In genomic region chr2:24104906-24105305, GRCh38 we compare ENCODE assay signal across 15 cellular contexts. TPM values are rescaled to one million over a fixed set of nuclear protein-coding genes. Genes with fewer than 3 reads are reported as not detected.
DNase-seq lines count a peak whose midpoint lies in the region; ATAC-seq, FAIRE-seq and TF ChIP-seq lines count a peak whose summit lies in the region.
"Had no signal": no experiment of that assay in that cellular context is flagged by ENCODE, and none has a peak within 500 bp of the region (broad histone marks: within the 10 kb centered on the region; RNA-seq: fewer than 3 reads in every experiment).

No MANE protein-coding gene starts in this region.

- H3K4me2 ChIP-seq in K562 (ENCODE audit: insufficient read depth, low read length), result no peak overlapping the region
- H3K4me2 ChIP-seq: PC-9 had no signal

- in situ Hi-C loops in K562 (cut with MboI) (no loop called here), gastrocnemius medialis (cut with MboI; ENCODE audit: low sequenced_read_pairs in 4 of 4) (no loop called here)

- no peak for TF ChIP-seq POLR2A in K562 (conservative IDR thresholded peaks at IDR 0.05)
- TF ChIP-seq POLR2A in gastrocnemius medialis (IDR thresholded peaks at IDR 0.05), result no peak

- H4K20me1 ChIP-seq in K562 (replicated peaks; ENCODE audit: control insufficient read depth, insufficient read depth, low read length), result no peaks in the 10 kb centered on the region

- H3K36me3 Mint-ChIP-seq in stimulated activated naive B cell treated with anti-CD40 and anti-IgM and Interleukin-4, amounts not matched to agents 10 μg/mL and 1 μg/mL and 100 μg/mL, for 72 hours, result peaks cover 8 to 30% of the 10 kb centered on the region in 2 donors

- H3K4me3 ChIP-seq in right cardiac atrium (ENCODE audit: low read length), result no peak overlapping the region
- H3K4me3 ChIP-seq in K562, result no peak overlapping the region
- H3K4me3 ChIP-seq in gastrocnemius medialis, result no peak overlapping the region
- H3K4me3 ChIP-seq in small intestine (ENCODE audit: low read depth in 1 of 2, low read length in 2 of 2), result no peak overlapping the region
- H3K4me3 ChIP-seq: PC-9 had no signal

- H3K4me1 ChIP-seq in right cardiac atrium (ENCODE audit: control insufficient read depth, insufficient read depth, low read length) (no peaks in the 10 kb centered on the region), K562 (replicated peaks in 1 of 2; ENCODE audit: control insufficient read depth in 2 of 2, insufficient read depth in 2 of 2, low read length in 2 of 2) (peaks cover 0 to 4% of the 10 kb centered on the region in 2 experiments; a peak in 2 of 5 replicates), gastrocnemius medialis (no peaks in the 10 kb centered on the region), small intestine (ENCODE audit: control insufficient read depth in 2 of 2, insufficient read depth in 1 of 2, low read depth in 1 of 2, low read length in 1 of 2) (no peaks in the 10 kb centered on the region)

- TF ChIP-seq RAD21 in K562 (CRISPR knock-in tag; conservative IDR thresholded peaks at IDR 0.05 in 1 of 2, IDR thresholded peaks at IDR 0.05 in 1 of 2), result no peak

- peaks cover 16 to 24% of the 10 kb centered on the region in 2 donors for H3K4me1 Mint-ChIP-seq in stimulated activated naive B cell treated with anti-CD40 and anti-IgM and Interleukin-4, amounts not matched to agents 10 μg/mL and 1 μg/mL and 100 μg/mL, for 72 hours

- DNase-seq in right cardiac atrium (no peak), left cardiac atrium (no peak), K562 (ENCODE audit: extremely low read depth in 1 of 4, low spot score in 3 of 4) (no peak), gastrocnemius medialis (no peak), small intestine (no peak)
- no peak for DNase-seq in stimulated activated naive B cell treated with anti-CD40 and anti-IgM and Interleukin-4, amounts not matched to agents 10 μg/mL and 1 μg/mL and 100 μg/mL, for 72 hours
- DNase-seq: COR-L47, MM.1S, NCI-H1105, NCI-H187, PC-9 had no signal

- intact Hi-C loops in right cardiac atrium (cut with DNase I) (no loop called here), left cardiac atrium (cut with DNase I) (no loop called here), K562 (cut with micrococcal nuclease) (no loop called here), gastrocnemius medialis (cut with DNase I; ENCODE audit: low total_unique reads) (no loop called here)

- FAIRE-seq in K562 (lab: Jason Lieb, UNC), result no peak
- FAIRE-seq in small intestine (lab: Jason Lieb, UNC), result no peak
- FAIRE-seq: H54 had no signal

- H3K9ac ChIP-seq in K562 (ENCODE audit: insufficient read depth in 1 of 2, low read depth in 2 of 2, low read length in 2 of 2), result 0 out of 4 replicates have a peak overlapping the region, but pooled peaks of 1 of the 2 experiments have one; percentile 35

- H3K9me1 ChIP-seq in K562 (ENCODE audit: control insufficient read depth, insufficient read depth, low read length), result no peaks in the 10 kb centered on the region

- H3K9me3 ChIP-seq in right cardiac atrium (ENCODE audit: control insufficient read depth, low read length) (no peaks in the 10 kb centered on the region), K562 (replicated peaks; ENCODE audit: control insufficient read depth, insufficient read depth, low read depth, low read length) (no peaks in the 10 kb centered on the region), gastrocnemius medialis (no peaks in the 10 kb centered on the region), small intestine (ENCODE audit: control insufficient read depth, low read depth) (no peaks in the 10 kb centered on the region)

- no peak for TF ChIP-seq EP300 in K562 (IDR thresholded peaks at IDR 0.05; ENCODE audit: low read length)

- no peaks in the 10 kb centered on the region for H3K27me3 ChIP-seq in right cardiac atrium (ENCODE audit: control insufficient read depth, insufficient read depth)
- peaks cover 0 to 6% of the 10 kb centered on the region in 2 experiments; a peak in 1 of 5 replicates for H3K27me3 ChIP-seq in K562 (ENCODE audit: control insufficient read depth in 2 of 2, insufficient read depth in 2 of 2, low read length in 2 of 2)
- H3K27me3 ChIP-seq in gastrocnemius medialis, result no peaks in the 10 kb centered on the region
- no peaks in the 10 kb centered on the region for H3K27me3 ChIP-seq in small intestine (ENCODE audit: control insufficient read depth in 2 of 2, insufficient read depth in 2 of 2, low read length in 2 of 2)

- H3K9me3 Mint-ChIP-seq in stimulated activated naive B cell treated with anti-CD40 and anti-IgM and Interleukin-4, amounts not matched to agents 10 μg/mL and 1 μg/mL and 100 μg/mL, for 72 hours, result peaks cover 21 to 26% of the 10 kb centered on the region in 2 donors

- H3K4me3 Mint-ChIP-seq in stimulated activated naive B cell treated with anti-CD40 and anti-IgM and Interleukin-4, amounts not matched to agents 10 μg/mL and 1 μg/mL and 100 μg/mL, for 72 hours, result no peak overlapping the region

- CTCF ChIA-PET in K562 (lab: Yijun Ruan, JAX; ENCODE audit: low intra/inter-chr PET ratio), result no interaction called here

- H2AFZ ChIP-seq in K562 (ENCODE audit: low read depth, low read length), result no peak overlapping the region
- H2AFZ ChIP-seq: PC-9 had no signal

- H3K27ac ChIP-seq in right cardiac atrium (ENCODE audit: low read length) (no peak overlapping the region), K562 (ENCODE audit: extremely low read depth, low read depth, low read length) (no peak overlapping the region), gastrocnemius medialis (no peak overlapping the region), small intestine (ENCODE audit: low read depth in 1 of 2, low read length in 1 of 2) (no peak overlapping the region)
- H3K27ac ChIP-seq: C4-2B, PC-9 had no signal

- no peaks in the 10 kb centered on the region for H3K36me3 ChIP-seq in K562 (ENCODE audit: control insufficient read depth, insufficient read depth, low read length)
- no peaks in the 10 kb centered on the region for H3K36me3 ChIP-seq in gastrocnemius medialis
- H3K36me3 ChIP-seq in small intestine (ENCODE audit: control insufficient read depth in 2 of 2, insufficient read depth in 2 of 2, low read length in 2 of 2), result no peaks in the 10 kb centered on the region

- peak; percentile 40 to 79 for ATAC-seq in right cardiac atrium
- ATAC-seq in left cardiac atrium, result no peak
- ATAC-seq in K562, result peak; percentile 65
- ATAC-seq in stimulated activated naive B cell treated with anti-CD40 and anti-IgM and Interleukin-4, amounts not matched to agents 10 μg/mL and 1 μg/mL and 100 μg/mL, for 72 hours (replicated peaks), result peak; percentile 58 to 74
- ATAC-seq in gastrocnemius medialis, result no peak

- no peaks in the 10 kb centered on the region for H3K79me2 ChIP-seq in K562 (ENCODE audit: control insufficient read depth, insufficient read depth, low read length)

- no peak for TF ChIP-seq CTCF in K562 (IDR thresholded peaks at IDR 0.05 in 2 of 3, conservative IDR thresholded peaks at IDR 0.05 in 1 of 3; ENCODE audit: insufficient read depth in 2 of 3, low read depth in 1 of 3, low read length in 3 of 3)
- TF ChIP-seq CTCF in gastrocnemius medialis (IDR thresholded peaks at IDR 0.05 in 4 of 5, conservative IDR thresholded peaks at IDR 0.05 in 1 of 5), result no peak

- H3K27me3 Mint-ChIP-seq in stimulated activated naive B cell treated with anti-CD40 and anti-IgM and Interleukin-4, amounts not matched to agents 10 μg/mL and 1 μg/mL and 100 μg/mL, for 72 hours, result no peaks in the 10 kb centered on the region

- BruUV-seq in K562 (replicated peaks; lab: Mats Ljungman, UMichigan), result no TSS peak

- POLR2A ChIA-PET in K562 (lab: Yijun Ruan, JAX), result interaction anchor here (0.6 kb wide), 1 partner anchor 1483 kb away, joined by 4 read pairs; no protein-coding TSS in a partner anchor

- 75% methylated on average over 4 of the region's 4 CpGs for WGBS in right cardiac atrium
- 4% methylated on average over 4 of the region's 4 CpGs for WGBS in K562 (ENCODE audit: insufficient coverage, low coverage, missing lambda C conversion rate)
- 58 to 79% (median 61%) methylated on average over 4 of the region's 4 CpGs for WGBS in small intestine, 3 donors

- no peak overlapping the region for H3K27ac Mint-ChIP-seq in stimulated activated naive B cell treated with anti-CD40 and anti-IgM and Interleukin-4, amounts not matched to agents 10 μg/mL and 1 μg/mL and 100 μg/mL, for 72 hours

RNA-seq across cellular contexts. Expression of gene PFN4, which starts 18.2 kb away (rescaled TPM):
- total RNA-seq in right cardiac atrium (1 to 10 TPM in 2 of 4 donors, under 1 TPM in 1, not detected in 1; 0.83 to 1.7 (median 1.3) TPM), left cardiac atrium (1 to 10 TPM in 1 of 2 donors, under 1 TPM in 1; 0.52 to 1.1 TPM), K562 (2014; rRNA removed) (0.45 and 0.65 TPM in 2 replicates), K562 (2014; rRNA removed; fragmentation: Illumina TruSeq; extraction: Trizol) (0.51 and 0.73 TPM in 2 replicates), K562 (2015; rRNA removed; fragmentation: Illumina TruSeq; extraction: Trizol) (0.41 and 0.54 TPM in 2 replicates), K562 (2021) (0.16 and 0.56 TPM in 2 replicates), gastrocnemius medialis (not detected)
- polyA plus RNA-seq in right cardiac atrium (2.8 TPM), K562 (2011; rRNA removed) (0.26 TPM in 1 of 2 replicates, not detected in the other), K562 (2014; fragmentation: Illumina TruSeq; extraction: Trizol) (0.31 TPM in 1 of 2 replicates, not detected in the other), K562 (2014; fragmentation: Nextera tagmentation; extraction: Ambion mirVana) (under 1 TPM; 0.07 to 0.15 TPM), K562 (2014; rRNA removed) (not detected in 2 replicates), small intestine (under 1 TPM in 1 of 3 donors, not detected in 2; 0.27 TPM)
- 0.39 TPM in 1 of 2 replicates, not detected in the other for total RNA-seq in K562 (2011; cell fraction: chromatin; rRNA removed; ENCODE audit: low replicate concordance)
- not detected in 2 replicates for total RNA-seq in K562 (2011; cell fraction: nucleolus; rRNA removed)
- not detected in 2 replicates for total RNA-seq in K562 (2011; cell fraction: nucleoplasm; rRNA removed)
- 0.18 TPM in 1 of 2 replicates, not detected in the other for polyA plus RNA-seq in K562 (2011; cell fraction: cytosol; rRNA removed)
- 0.24 and 0.37 TPM in 2 replicates for polyA plus RNA-seq in K562 (2011; cell fraction: nucleus; rRNA removed)
- 0.42 and 0.46 TPM in 2 replicates for polyA plus RNA-seq in K562 (2012)
- not detected in 2 replicates for polyA minus RNA-seq in K562 (2011; rRNA and poly(A)+ RNA removed)
- polyA minus RNA-seq in K562 (2011; cell fraction: cytosol; rRNA and poly(A)+ RNA removed), result not detected in 2 replicates
- 1.00 and 1.6 TPM in 2 replicates for polyA minus RNA-seq in K562 (2011; cell fraction: nucleus; rRNA and poly(A)+ RNA removed)
- total RNA-seq: G401 had no signal

RNA-seq across cellular contexts. Expression of gene FAM228B, which starts 18.4 kb away (rescaled TPM):
- 10 to 100 TPM; 50.1 to 69.0 (median 58.9) TPM for total RNA-seq in right cardiac atrium
- 37.9 TPM for polyA plus RNA-seq in right cardiac atrium
- total RNA-seq in left cardiac atrium, result 10 to 100 TPM; 37.0 to 45.2 TPM
- total RNA-seq in K562 (2011; cell fraction: chromatin; rRNA removed; ENCODE audit: low replicate concordance), result 5.1 and 10.9 TPM in 2 replicates
- total RNA-seq in K562 (2011; cell fraction: nucleolus; rRNA removed), result 6.2 and 9.7 TPM in 2 replicates
- 6.1 and 7.9 TPM in 2 replicates for total RNA-seq in K562 (2011; cell fraction: nucleoplasm; rRNA removed)
- 1.9 and 2.0 TPM in 2 replicates for total RNA-seq in K562 (2014; rRNA removed)
- total RNA-seq in K562 (2014; rRNA removed; fragmentation: Illumina TruSeq; extraction: Trizol), result 2.7 and 3.7 TPM in 2 replicates
- total RNA-seq in K562 (2015; rRNA removed; fragmentation: Illumina TruSeq; extraction: Trizol), result 3.6 and 3.7 TPM in 2 replicates
- total RNA-seq in K562 (2021), result 1.9 and 2.1 TPM in 2 replicates
- 3.5 and 4.1 TPM in 2 replicates for polyA plus RNA-seq in K562 (2011; rRNA removed)
- 0.78 and 0.97 TPM in 2 replicates for polyA plus RNA-seq in K562 (2011; cell fraction: cytosol; rRNA removed)
- 3.2 and 6.5 TPM in 2 replicates for polyA plus RNA-seq in K562 (2011; cell fraction: nucleus; rRNA removed)
- 3.2 and 12.5 TPM in 2 replicates for polyA plus RNA-seq in K562 (2012)
- polyA plus RNA-seq in K562 (2014; fragmentation: Illumina TruSeq; extraction: Trizol), result 2.0 and 2.6 TPM in 2 replicates
- 1 to 10 TPM; 1.1 to 1.3 TPM for polyA plus RNA-seq in K562 (2014; fragmentation: Nextera tagmentation; extraction: Ambion mirVana)
- 1.4 and 3.0 TPM in 2 replicates for polyA plus RNA-seq in K562 (2014; rRNA removed)
- 3.6 and 7.8 TPM in 2 replicates for polyA minus RNA-seq in K562 (2011; rRNA and poly(A)+ RNA removed)
- polyA minus RNA-seq in K562 (2011; cell fraction: cytosol; rRNA and poly(A)+ RNA removed), result 0.82 and 1.7 TPM in 2 replicates
- polyA minus RNA-seq in K562 (2011; cell fraction: nucleus; rRNA and poly(A)+ RNA removed), result 5.7 and 10.3 TPM in 2 replicates
- 1 to 10 TPM; 3.0 to 6.7 (median 4.3) TPM for total RNA-seq in gastrocnemius medialis
- 1 to 10 TPM; 2.9 to 4.5 (median 3.2) TPM for polyA plus RNA-seq in small intestine

RNA-seq across cellular contexts. Expression of gene TP53I3, which starts 20.3 kb away (rescaled TPM):
- total RNA-seq in right cardiac atrium, result 1 to 10 TPM; 6.0 to 9.7 (median 7.3) TPM
- 13.1 TPM for polyA plus RNA-seq in right cardiac atrium
- 10 to 100 TPM in 1 of 2 donors, 1 to 10 TPM in 1; 7.6 to 14.5 TPM for total RNA-seq in left cardiac atrium
- 4.6 and 9.4 TPM in 2 replicates for total RNA-seq in K562 (2011; cell fraction: chromatin; rRNA removed; ENCODE audit: low replicate concordance)
- total RNA-seq in K562 (2011; cell fraction: nucleolus; rRNA removed), result 10.1 and 11.7 TPM in 2 replicates
- total RNA-seq in K562 (2011; cell fraction: nucleoplasm; rRNA removed), result 1.7 and 5.0 TPM in 2 replicates
- 7.8 and 8.1 TPM in 2 replicates for total RNA-seq in K562 (2014; rRNA removed)
- total RNA-seq in K562 (2014; rRNA removed; fragmentation: Illumina TruSeq; extraction: Trizol), result 3.3 and 3.9 TPM in 2 replicates
- total RNA-seq in K562 (2015; rRNA removed; fragmentation: Illumina TruSeq; extraction: Trizol), result 5.6 and 6.1 TPM in 2 replicates
- 6.1 and 8.2 TPM in 2 replicates for total RNA-seq in K562 (2021)
- polyA plus RNA-seq in K562 (2011; rRNA removed), result 4.2 and 4.6 TPM in 2 replicates
- polyA plus RNA-seq in K562 (2011; cell fraction: cytosol; rRNA removed), result 4.6 and 6.8 TPM in 2 replicates
- 6.4 and 8.1 TPM in 2 replicates for polyA plus RNA-seq in K562 (2011; cell fraction: nucleus; rRNA removed)
- 6.5 and 13.8 TPM in 2 replicates for polyA plus RNA-seq in K562 (2012)
- polyA plus RNA-seq in K562 (2014; fragmentation: Illumina TruSeq; extraction: Trizol), result 4.8 and 5.7 TPM in 2 replicates
- polyA plus RNA-seq in K562 (2014; fragmentation: Nextera tagmentation; extraction: Ambion mirVana), result 1 to 10 TPM in 1 of 2 experiments, under 1 TPM in 1; 0.65 to 1.3 TPM
- polyA plus RNA-seq in K562 (2014; rRNA removed), result 9.5 and 10.3 TPM in 2 replicates
- polyA minus RNA-seq in K562 (2011; rRNA and poly(A)+ RNA removed), result 1.3 and 1.8 TPM in 2 replicates
- 1.1 and 2.1 TPM in 2 replicates for polyA minus RNA-seq in K562 (2011; cell fraction: cytosol; rRNA and poly(A)+ RNA removed)
- 3.4 and 5.4 TPM in 2 replicates for polyA minus RNA-seq in K562 (2011; cell fraction: nucleus; rRNA and poly(A)+ RNA removed)
- 1 to 10 TPM; 3.3 to 7.6 (median 4.9) TPM for total RNA-seq in gastrocnemius medialis
- 100 to 1,000 TPM in 2 of 3 donors, 10 to 100 TPM in 1; 77.7 to 420 (median 291) TPM for polyA plus RNA-seq in small intestine

RNA-seq across cellular contexts. Expression of gene SF3B6, which starts 28.8 kb away (rescaled TPM):
- total RNA-seq in right cardiac atrium, result 10 to 100 TPM; 54.7 to 59.2 (median 58.3) TPM
- 101 TPM for polyA plus RNA-seq in right cardiac atrium
- 10 to 100 TPM; 49.4 to 56.7 TPM for total RNA-seq in left cardiac atrium
- 28.6 and 46.5 TPM in 2 replicates for total RNA-seq in K562 (2011; cell fraction: chromatin; rRNA removed; ENCODE audit: low replicate concordance)
- 30.5 and 30.9 TPM in 2 replicates for total RNA-seq in K562 (2011; cell fraction: nucleolus; rRNA removed)
- total RNA-seq in K562 (2011; cell fraction: nucleoplasm; rRNA removed), result 44.7 and 47.3 TPM in 2 replicates
- total RNA-seq in K562 (2014; rRNA removed), result 170 and 188 TPM in 2 replicates
- 290 and 295 TPM in 2 replicates for total RNA-seq in K562 (2014; rRNA removed; fragmentation: Illumina TruSeq; extraction: Trizol)
- 257 and 279 TPM in 2 replicates for total RNA-seq in K562 (2015; rRNA removed; fragmentation: Illumina TruSeq; extraction: Trizol)
- total RNA-seq in K562 (2021), result 146 and 167 TPM in 2 replicates
- 341 and 473 TPM in 2 replicates for polyA plus RNA-seq in K562 (2011; rRNA removed)
- 135 and 247 TPM in 2 replicates for polyA plus RNA-seq in K562 (2011; cell fraction: cytosol; rRNA removed)
- polyA plus RNA-seq in K562 (2011; cell fraction: nucleus; rRNA removed), result 53.9 and 109 TPM in 2 replicates
- polyA plus RNA-seq in K562 (2012), result 183 and 224 TPM in 2 replicates
- 255 and 293 TPM in 2 replicates for polyA plus RNA-seq in K562 (2014; fragmentation: Illumina TruSeq; extraction: Trizol)
- 100 to 1,000 TPM; 535 to 591 TPM for polyA plus RNA-seq in K562 (2014; fragmentation: Nextera tagmentation; extraction: Ambion mirVana)
- 378 and 407 TPM in 2 replicates for polyA plus RNA-seq in K562 (2014; rRNA removed)
- 126 and 127 TPM in 2 replicates for polyA minus RNA-seq in K562 (2011; rRNA and poly(A)+ RNA removed)
- polyA minus RNA-seq in K562 (2011; cell fraction: cytosol; rRNA and poly(A)+ RNA removed), result 48.7 and 49.1 TPM in 2 replicates
- polyA minus RNA-seq in K562 (2011; cell fraction: nucleus; rRNA and poly(A)+ RNA removed), result 17.1 and 27.1 TPM in 2 replicates
- 10 to 100 TPM; 55.2 to 88.1 (median 70.5) TPM for total RNA-seq in gastrocnemius medialis
- 100 to 1,000 TPM; 179 to 260 (median 241) TPM for polyA plus RNA-seq in small intestine

RNA-seq across cellular contexts. Expression of gene FKBP1B, which starts 55.4 kb away (rescaled TPM):
- total RNA-seq in right cardiac atrium (1 to 10 TPM; 2.7 to 5.1 (median 4.2) TPM), left cardiac atrium (1 to 10 TPM; 4.6 to 5.3 TPM), K562 (2014; rRNA removed) (1.6 and 2.0 TPM in 2 replicates), K562 (2014; rRNA removed; fragmentation: Illumina TruSeq; extraction: Trizol) (2.4 and 2.8 TPM in 2 replicates), K562 (2015; rRNA removed; fragmentation: Illumina TruSeq; extraction: Trizol) (1.3 and 1.6 TPM in 2 replicates), K562 (2021) (1.6 and 2.4 TPM in 2 replicates), gastrocnemius medialis (1 to 10 TPM in 2 of 4 donors, under 1 TPM in 1, not detected in 1; 0.91 to 2.9 (median 1.5) TPM)
- polyA plus RNA-seq in right cardiac atrium (4.3 TPM), K562 (2011; rRNA removed) (9.4 and 14.1 TPM in 2 replicates), K562 (2014; fragmentation: Illumina TruSeq; extraction: Trizol) (2.8 and 2.9 TPM in 2 replicates), K562 (2014; fragmentation: Nextera tagmentation; extraction: Ambion mirVana) (1 to 10 TPM in 1 of 2 experiments, under 1 TPM in 1; 0.58 to 1.2 TPM), K562 (2014; rRNA removed) (2.3 and 3.7 TPM in 2 replicates), small intestine (100 to 1,000 TPM in 1 of 3 donors, 10 to 100 TPM in 2; 24.9 to 106 (median 73.5) TPM)
- 4.5 and 7.5 TPM in 2 replicates for total RNA-seq in K562 (2011; cell fraction: chromatin; rRNA removed; ENCODE audit: low replicate concordance)
- 2.4 and 2.7 TPM in 2 replicates for total RNA-seq in K562 (2011; cell fraction: nucleolus; rRNA removed)
- 3.9 and 7.7 TPM in 2 replicates for total RNA-seq in K562 (2011; cell fraction: nucleoplasm; rRNA removed)
- 10.5 and 10.6 TPM in 2 replicates for polyA plus RNA-seq in K562 (2011; cell fraction: cytosol; rRNA removed)
- polyA plus RNA-seq in K562 (2011; cell fraction: nucleus; rRNA removed), result 10.7 and 14.9 TPM in 2 replicates
- 2.8 and 3.7 TPM in 2 replicates for polyA plus RNA-seq in K562 (2012)
- 4.1 and 7.1 TPM in 2 replicates for polyA minus RNA-seq in K562 (2011; rRNA and poly(A)+ RNA removed)
- 2.2 TPM in 1 of 2 replicates, not detected in the other for polyA minus RNA-seq in K562 (2011; cell fraction: cytosol; rRNA and poly(A)+ RNA removed)
- polyA minus RNA-seq in K562 (2011; cell fraction: nucleus; rRNA and poly(A)+ RNA removed), result 0.81 and 1.9 TPM in 2 replicates
- total RNA-seq: NCI-H460 had no signal

Comparison
In these comparisons a context has a peak if more than half of its experiments do, and no peak if none do; other contexts are left out.
1. ATAC-seq: peak in right cardiac atrium (2 of 2), K562 (single experiment) and stimulated activated naive B cell treated with anti-CD40 and anti-IgM and Interleukin-4, amounts not matched to agents 10 μg/mL and 1 μg/mL and 100 μg/mL, for 72 hours (2 of 2); none in left cardiac atrium (0 of 2) and gastrocnemius medialis (0 of 2).